ENCODE assay signal across 8 cellular contexts in the genomic region with DNA sequence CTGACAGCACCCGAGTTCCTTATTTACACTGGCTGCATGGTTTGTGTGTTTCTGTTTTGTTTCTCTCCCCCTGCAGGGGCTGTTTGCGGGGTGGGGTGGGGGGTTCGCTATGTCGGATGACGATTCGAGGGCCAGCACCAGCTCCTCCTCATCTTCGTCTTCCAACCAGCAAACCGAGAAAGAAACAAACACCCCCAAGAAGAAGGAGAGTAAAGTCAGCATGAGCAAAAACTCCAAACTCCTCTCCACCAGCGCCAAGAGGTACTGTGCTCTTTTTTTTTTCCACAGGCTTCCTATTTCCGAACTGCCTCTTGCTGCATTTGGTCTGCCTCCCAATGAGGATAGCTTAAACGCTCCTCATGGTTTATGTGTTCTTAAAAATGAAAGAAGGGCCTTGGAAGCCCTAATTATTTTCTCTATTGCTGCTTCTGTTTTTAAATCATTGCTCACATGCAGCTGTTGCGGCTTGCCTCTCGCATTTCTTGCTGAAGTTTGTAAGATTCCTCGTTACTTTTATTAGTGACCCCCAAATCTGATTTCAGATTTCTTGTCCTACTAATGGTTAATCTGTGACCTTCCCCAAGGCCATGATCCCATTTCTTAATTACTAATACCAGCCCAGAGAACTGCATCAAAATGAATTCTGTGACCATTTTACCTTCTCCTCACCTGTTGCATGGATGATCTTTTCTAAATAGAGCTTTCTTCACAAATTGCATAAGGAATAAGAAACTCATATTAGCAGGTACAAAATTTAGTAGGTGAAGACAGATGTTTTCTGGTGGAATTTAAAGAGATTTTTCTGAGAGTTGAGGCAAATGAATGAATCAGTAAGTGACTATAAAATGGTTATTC. TPM values are rescaled to one million over a fixed set of nuclear protein-coding genes. Genes with fewer than 3 reads are reported as not detected.
DNase-seq lines count a peak whose midpoint lies in the region; ATAC-seq and TF ChIP-seq lines count a peak whose summit lies in the region.

No MANE protein-coding gene starts in this region.

- no peak for TF ChIP-seq CTCF in Loucy (conservative IDR thresholded peaks at IDR 0.05; ENCODE audit: low read length)

- peaks cover 0 to 4% (median 4%) of the 10 kb centered on the region in 3 donors for H3K36me3 Mint-ChIP-seq in immature natural killer cell
- H3K36me3 Mint-ChIP-seq in stimulated activated effector memory CD8-positive, alpha-beta T cell treated with anti-CD3 and anti-CD28 coated beads, Interleukin-12 subunit alpha, Interleukin-12 subunit beta, amount 100 ng/mL, for 72 hours, result peaks cover 42% of the 10 kb centered on the region

- no peak overlapping the region for H2AFZ ChIP-seq in Loucy (ENCODE audit: low read length)

- peaks cover 63% of the 10 kb centered on the region for H3K79me2 ChIP-seq in Loucy (ENCODE audit: insufficient read depth, low read length)

- H3K9me3 ChIP-seq in Loucy (ENCODE audit: insufficient read depth, low read depth, low read length), result no peaks in the 10 kb centered on the region

- H3K9me3 Mint-ChIP-seq in immature natural killer cell, result no peaks in the 10 kb centered on the region
- no peaks in the 10 kb centered on the region for H3K9me3 Mint-ChIP-seq in stimulated activated effector memory CD8-positive, alpha-beta T cell treated with anti-CD3 and anti-CD28 coated beads, Interleukin-12 subunit alpha, Interleukin-12 subunit beta, amount 100 ng/mL, for 72 hours

- in situ Hi-C loops in G401 (cut with HindIII; ENCODE audit: low sequenced_read_pairs), result no loop called here

- H3K27ac Mint-ChIP-seq in immature natural killer cell, result peak overlapping the region; percentile 73 to 95 (median 92)
- H3K27ac Mint-ChIP-seq in stimulated activated effector memory CD8-positive, alpha-beta T cell treated with anti-CD3 and anti-CD28 coated beads, Interleukin-12 subunit alpha, Interleukin-12 subunit beta, amount 100 ng/mL, for 72 hours, result peak overlapping the region; percentile 91

- peak overlapping the region; percentile 94 to 98 (median 95) for H3K4me3 Mint-ChIP-seq in immature natural killer cell
- peak overlapping the region; percentile 82 for H3K4me3 Mint-ChIP-seq in stimulated activated effector memory CD8-positive, alpha-beta T cell treated with anti-CD3 and anti-CD28 coated beads, Interleukin-12 subunit alpha, Interleukin-12 subunit beta, amount 100 ng/mL, for 72 hours

- peaks cover 52% of the 10 kb centered on the region for H3K4me1 ChIP-seq in Loucy (ENCODE audit: insufficient read depth, low read length, poor library complexity, severe bottlenecking)

- no peak for ATAC-seq in stimulated activated effector memory CD8-positive, alpha-beta T cell treated with anti-CD3 and anti-CD28 coated beads, Interleukin-12 subunit alpha, Interleukin-12 subunit beta, amount 100 ng/mL, for 72 hours
- no peak for ATAC-seq in GM21619 (IDR thresholded peaks at IDR 0.05; ENCODE audit: unreplicated experiment)
- ATAC-seq in left colon, result no peak
- ATAC-seq in HG03571 (IDR thresholded peaks at IDR 0.05; ENCODE audit: unreplicated experiment), result no peak

- H3K9me2 ChIP-seq in Loucy (replicated peaks; ENCODE audit: low read depth, low read length), result no peaks in the 10 kb centered on the region

- peak overlapping the region; percentile 95 for H3K9ac ChIP-seq in Loucy (ENCODE audit: low read depth, low read length, poor library complexity, severe bottlenecking)

- peak overlapping the region; percentile 88 for H3K4me3 ChIP-seq in Loucy (ENCODE audit: low read length, poor library complexity, severe bottlenecking)

- intact Hi-C loops in left colon (cut with DNase I, micrococcal nuclease), result no loop called here

- H4K20me1 ChIP-seq in Loucy (ENCODE audit: insufficient read depth, low read length, poor library complexity, severe bottlenecking), result peaks cover 55% of the 10 kb centered on the region

- DNase-seq in G401 (ENCODE audit: low spot score) (peak; percentile 58), astrocyte of the hippocampus (ENCODE audit: low read depth, low spot score) (peak; percentile 46), immature natural killer cell (peak in 1 of 3 donors; percentile 14), left colon (no peak)
- no peak for DNase-seq in stimulated activated effector memory CD8-positive, alpha-beta T cell treated with anti-CD3 and anti-CD28 coated beads, Interleukin-12 subunit alpha, Interleukin-12 subunit beta, amount 100 ng/mL, for 72 hours (ENCODE audit: low spot score in 2 of 2)

- H3K27me3 ChIP-seq in Loucy (ENCODE audit: insufficient read depth, low read length, poor library complexity, severe bottlenecking), result no peaks in the 10 kb centered on the region

- peaks cover 11 to 22% (median 15%) of the 10 kb centered on the region in 3 donors for H3K27me3 Mint-ChIP-seq in immature natural killer cell (ENCODE audit: low read depth in 3 of 3)

- peaks cover 55 to 64% of the 10 kb centered on the region in 2 donors for H3K4me1 Mint-ChIP-seq in immature natural killer cell
- peaks cover 52% of the 10 kb centered on the region for H3K4me1 Mint-ChIP-seq in stimulated activated effector memory CD8-positive, alpha-beta T cell treated with anti-CD3 and anti-CD28 coated beads, Interleukin-12 subunit alpha, Interleukin-12 subunit beta, amount 100 ng/mL, for 72 hours

- peak overlapping the region; percentile 99 for H3K4me2 ChIP-seq in Loucy (ENCODE audit: low read depth, low read length, poor library complexity, severe bottlenecking)

- no peaks in the 10 kb centered on the region for H3K36me3 ChIP-seq in Loucy (ENCODE audit: insufficient read depth, low read length)

- H3F3A ChIP-seq in Loucy (ENCODE audit: low read depth), result peaks cover 19% of the 10 kb centered on the region

RNA-seq across cellular contexts. Expression of a gene that starts 1.6 kb away (rescaled TPM):
- 121 and 174 TPM in 2 replicates for total RNA-seq in G401 (2014; rRNA removed; shearing (Covaris generic))
- polyA plus RNA-seq in immature natural killer cell, result 10 to 100 TPM; 18.0 to 43.9 (median 19.2) TPM
- 10 to 100 TPM; 65.6 to 96.3 TPM for total RNA-seq in left colon

Comparison
In these comparisons a context has a peak if more than half of its experiments do, and no peak if none do; other contexts are left out.
1. DNase-seq: peak in G401 (single experiment) and astrocyte of the hippocampus (single experiment); none in stimulated activated effector memory CD8-positive, alpha-beta T cell treated with anti-CD3 and anti-CD28 coated beads, Interleukin-12 subunit alpha, Interleukin-12 subunit beta, amount 100 ng/mL, for 72 hours (0 of 2) and left colon (0 of 2).